Comparison of ENCODE assay signal across 21 cellular contexts in the genomic region with DNA sequence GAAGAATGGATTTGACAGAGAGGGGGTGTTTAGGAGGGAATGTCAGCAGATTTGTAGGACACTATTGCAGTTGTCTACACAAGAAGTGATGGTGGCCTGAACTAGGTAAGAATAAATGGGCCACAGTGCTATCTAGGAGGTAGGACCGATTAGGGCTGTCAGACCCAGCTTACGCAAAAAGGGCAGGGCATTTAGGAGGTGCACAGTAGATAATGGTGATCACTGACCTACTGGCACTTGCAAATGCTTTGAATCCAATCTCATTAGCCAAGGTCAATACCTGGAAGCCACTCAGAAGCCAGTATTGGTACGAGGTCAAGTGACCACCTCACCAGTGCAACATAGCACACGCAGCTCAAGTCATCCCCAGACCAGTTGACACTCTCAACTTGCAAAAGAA.
"Had no signal": no experiment of that assay in that cellular context is flagged by ENCODE, and none has a peak within 500 bp of the region (broad histone marks: within the 10 kb centered on the region; RNA-seq: fewer than 3 reads in every experiment).

No MANE protein-coding gene starts in this region.

- H3K4me2 ChIP-seq: hepatocyte had no signal

- H3K27ac ChIP-seq: coronary artery, hepatocyte, parathyroid adenoma, psoas muscle had no signal

- H3K27me3 ChIP-seq: hepatocyte had no signal

- H3K4me3 ChIP-seq: coronary artery, hepatocyte, lung, psoas muscle had no signal

- H3K9me3 ChIP-seq: psoas muscle had no signal

- H3K4me1 ChIP-seq: parathyroid adenoma, psoas muscle had no signal

- H3K27ac Mint-ChIP-seq: endodermal cell; naive thymus-derived CD4-positive, alpha-beta T cell; nephron progenitor cell had no signal

- DNase-seq: effector CD4-positive, alpha-beta T cell; endodermal cell; erythroblast; foreskin melanocyte; head of caudate nucleus; kidney; left cardiac atrium; left ventricle myocardium superior; naive thymus-derived CD4-positive, alpha-beta T cell; nephron progenitor cell; psoas muscle; retina; small intestine; stimulated activated CD4-positive, alpha-beta T cell treated with anti-CD3 and anti-CD28 coated beads, Interleukin-12 subunit alpha, Interleukin-12 subunit beta, amount 100 ng/mL, for 4 hours; stimulated activated naive CD4-positive, alpha-beta T cell treated with Interleukin-2 at 50 U/mL for 16 hours; trophoblast cell had no signal

- FAIRE-seq: endothelial cell of umbilical vein, kidney, small intestine had no signal

- H2AFZ ChIP-seq: hepatocyte, parathyroid adenoma had no signal

- H3K9ac ChIP-seq: parathyroid adenoma had no signal

- H3K9me3 Mint-ChIP-seq: endodermal cell, nephron progenitor cell had no signal

- H3K36me3 Mint-ChIP-seq: naive thymus-derived CD4-positive, alpha-beta T cell had no signal

- H3K4me3 Mint-ChIP-seq: endodermal cell; naive thymus-derived CD4-positive, alpha-beta T cell; nephron progenitor cell had no signal

- H3K4me1 Mint-ChIP-seq: naive thymus-derived CD4-positive, alpha-beta T cell had no signal

- H3K79me2 ChIP-seq: hepatocyte, parathyroid adenoma had no signal
